ENCODE assay signal across 8 cellular contexts in the genomic region with DNA sequence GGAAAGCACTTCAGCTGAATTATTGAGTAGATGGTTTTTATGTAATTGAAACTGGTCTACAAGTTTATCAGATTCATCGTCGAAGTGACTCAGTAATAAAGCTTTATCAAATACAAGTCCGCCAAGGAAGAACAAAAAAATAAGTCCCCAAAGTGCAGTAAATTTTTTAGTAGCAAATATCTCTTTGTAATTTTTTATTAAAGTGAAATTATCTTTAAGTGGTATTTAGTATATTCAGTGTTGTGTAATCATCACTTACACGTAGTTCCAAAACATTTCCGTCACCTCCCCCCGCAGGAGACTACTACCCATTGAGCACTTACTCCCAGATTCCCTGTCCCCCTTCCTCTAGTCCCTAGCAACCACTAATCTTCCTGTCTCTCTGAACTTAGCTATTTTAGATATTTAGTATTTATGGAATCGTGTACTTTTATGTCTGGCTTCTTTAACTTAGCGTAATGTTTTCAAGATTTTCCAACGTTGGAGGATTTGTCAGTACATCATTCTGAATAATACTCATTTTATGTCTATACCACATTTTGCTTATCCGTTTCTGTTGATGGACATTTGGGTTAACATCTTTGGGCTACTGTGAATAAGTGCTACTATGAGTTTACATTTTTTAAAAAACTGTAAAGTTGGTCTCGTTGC. TPM values are rescaled to one million over a fixed set of nuclear protein-coding genes. Genes with fewer than 3 reads are reported as not detected.
A peak's percentile ranks its signal among the peaks of the same experiment; 100 is the strongest.
DNase-seq lines count a peak whose midpoint lies in the region; ATAC-seq and TF ChIP-seq lines count a peak whose summit lies in the region.

No MANE protein-coding gene starts in this region.

- peak overlapping the region; percentile 79 for H3K4me2 ChIP-seq in GM23338

- peak overlapping the region; percentile 95 for H3K4me3 Mint-ChIP-seq in GM23338
- peak overlapping the region; percentile 84 for H3K4me3 Mint-ChIP-seq in dendritic cell treated with granulocyte-macrophage colony-stimulating factor and Interleukin-4, amounts not matched to agents 40 ng/mL and 50 ng/mL, for 4 days

- no peaks in the 10 kb centered on the region for H3K27me3 ChIP-seq in AG04450 (ENCODE audit: control insufficient read depth, insufficient read depth, low read length)
- H3K27me3 ChIP-seq in GM23338 (ENCODE audit: insufficient read depth) = no peaks in the 10 kb centered on the region
- no peaks in the 10 kb centered on the region for H3K27me3 ChIP-seq in tibial nerve

- intact Hi-C loops in dendritic cell treated with granulocyte-macrophage colony-stimulating factor and Interleukin-4, amounts not matched to agents 40 ng/mL and 50 ng/mL, for 4 days (cut with micrococcal nuclease) = no loop called here

- peaks cover 16% of the 10 kb centered on the region; the same call in 2 of the 3 replicates for H3K9me3 Mint-ChIP-seq in GM23338
- H3K9me3 Mint-ChIP-seq in dendritic cell treated with granulocyte-macrophage colony-stimulating factor and Interleukin-4, amounts not matched to agents 40 ng/mL and 50 ng/mL, for 4 days = no peaks in the 10 kb centered on the region

- H3K4me1 Mint-ChIP-seq in GM23338 = peaks cover 39% of the 10 kb centered on the region
- peaks cover 45% of the 10 kb centered on the region for H3K4me1 Mint-ChIP-seq in dendritic cell treated with granulocyte-macrophage colony-stimulating factor and Interleukin-4, amounts not matched to agents 40 ng/mL and 50 ng/mL, for 4 days (ENCODE audit: low read depth)

- H3K36me3 Mint-ChIP-seq in GM23338 (ENCODE audit: low read depth) = peaks cover 62% of the 10 kb centered on the region
- H3K36me3 Mint-ChIP-seq in dendritic cell treated with granulocyte-macrophage colony-stimulating factor and Interleukin-4, amounts not matched to agents 40 ng/mL and 50 ng/mL, for 4 days (ENCODE audit: low read depth) = peaks cover 64% of the 10 kb centered on the region

- peak overlapping the region; percentile 98 for H3K27ac ChIP-seq in AG04450 (ENCODE audit: low read depth, low read length)
- peak overlapping the region; percentile 94 for H3K27ac ChIP-seq in GM23338 (ENCODE audit: low read depth)
- H3K27ac ChIP-seq in tibial nerve = peak overlapping the region; percentile 98 to 99 (median 99)

- no peak for TF ChIP-seq CTCF in AG04450 (IDR thresholded peaks at IDR 0.05; ENCODE audit: low read depth, low read length)
- TF ChIP-seq CTCF in GM23338 (conservative IDR thresholded peaks at IDR 0.05; ENCODE audit: low read depth in 2 of 2) = no peak
- TF ChIP-seq CTCF in tibial nerve (IDR thresholded peaks at IDR 0.05) = no peak

- CTCF ChIA-PET in AG04450 (lab: Charles Lee) = no interaction called here

- ATAC-seq in GM23338 = no peak
- ATAC-seq in HG02852 (IDR thresholded peaks at IDR 0.05; ENCODE audit: unreplicated experiment) = no peak
- no peak for ATAC-seq in GM19035 (IDR thresholded peaks at IDR 0.05; ENCODE audit: unreplicated experiment)

- H3K4me3 ChIP-seq in AG04450 (ENCODE audit: low read depth, low read length) (peak overlapping the region; percentile 74), GM23338 (peak overlapping the region; percentile 78), tibial nerve (peak overlapping the region; percentile 58 to 90 (median 70))

- peak overlapping the region; percentile 100 for H3K27ac Mint-ChIP-seq in GM23338
- H3K27ac Mint-ChIP-seq in dendritic cell treated with granulocyte-macrophage colony-stimulating factor and Interleukin-4, amounts not matched to agents 40 ng/mL and 50 ng/mL, for 4 days = peak overlapping the region; percentile 96

- peak in 1 of 2 donors; percentile 29 for TF ChIP-seq POLR2A in tibial nerve (IDR thresholded peaks at IDR 0.05)

- no peak overlapping the region for H2AFZ ChIP-seq in GM23338

- POLR2A ChIA-PET in AG04450 (lab: Yijun Ruan, JAX) = interaction anchor here (0.6 to 3.3 kb wide), 10 partner anchors 9 to 172 kb away, joined by 3 to 22 read pairs (median 6); no protein-coding TSS in a partner anchor

- peaks cover 42% of the 10 kb centered on the region for H3F3A ChIP-seq in GM23338 (replicated peaks; ENCODE audit: low read depth)

- peaks cover 35% of the 10 kb centered on the region for H3K27me3 Mint-ChIP-seq in GM23338 (ENCODE audit: insufficient read depth, low read depth, poor library complexity)
- no peaks in the 10 kb centered on the region for H3K27me3 Mint-ChIP-seq in dendritic cell treated with granulocyte-macrophage colony-stimulating factor and Interleukin-4, amounts not matched to agents 40 ng/mL and 50 ng/mL, for 4 days

- H3K4me1 ChIP-seq in GM23338 (ENCODE audit: insufficient read depth) = peaks cover 23% of the 10 kb centered on the region
- peaks cover 0 to 46% (median 36%) of the 10 kb centered on the region in 4 donors for H3K4me1 ChIP-seq in tibial nerve

- DNase-seq in AG04450 (ENCODE audit: low read depth, low spot score) (no peak), GM23338 (ENCODE audit: low spot score) (peak; percentile 51), RKO (ENCODE audit: low spot score) (peak; percentile 77), medulla oblongata (ENCODE audit: extremely low spot score) (peak; percentile 79), tibial nerve (ENCODE audit: low spot score in 2 of 2) (peak in 1 of 2 donors; percentile 71)

- no peaks in the 10 kb centered on the region for H3K9me3 ChIP-seq in AG04450 (ENCODE audit: control insufficient read depth, insufficient read depth, low read length)
- H3K9me3 ChIP-seq in tibial nerve = no peaks in the 10 kb centered on the region

- H3K36me3 ChIP-seq in GM23338 (ENCODE audit: insufficient read depth) = peaks cover 49% of the 10 kb centered on the region
- H3K36me3 ChIP-seq in tibial nerve = peaks cover 2 to 36% (median 12%) of the 10 kb centered on the region in 3 donors

- WGBS in tibial nerve, 2 donors = 0% methylated on average over 11 of the region's 11 CpGs

- peaks cover 68% of the 10 kb centered on the region for H3K79me2 ChIP-seq in GM23338 (replicated peaks; ENCODE audit: insufficient read depth)

- peaks cover 55% of the 10 kb centered on the region for H4K20me1 ChIP-seq in GM23338 (replicated peaks; ENCODE audit: insufficient read depth)

- no peaks in the 10 kb centered on the region for H3K9me2 ChIP-seq in GM23338 (ENCODE audit: insufficient read depth)

- TF ChIP-seq EP300 in tibial nerve (IDR thresholded peaks at IDR 0.05) = peak in 1 of 2 donors; percentile 60

TF ChIP-seq in GM23338, 12 proteins besides CTCF, POLR2A, EP300 and RAD21:
- TF ChIP-seq NANOG (IDR thresholded peaks at IDR 0.05; ENCODE audit: borderline replicate concordance) = no peak
- TF ChIP-seq ZNF114 (CRISPR knock-in tag; IDR thresholded peaks at IDR 0.05) = no peak
- TF ChIP-seq, protein P1, sequence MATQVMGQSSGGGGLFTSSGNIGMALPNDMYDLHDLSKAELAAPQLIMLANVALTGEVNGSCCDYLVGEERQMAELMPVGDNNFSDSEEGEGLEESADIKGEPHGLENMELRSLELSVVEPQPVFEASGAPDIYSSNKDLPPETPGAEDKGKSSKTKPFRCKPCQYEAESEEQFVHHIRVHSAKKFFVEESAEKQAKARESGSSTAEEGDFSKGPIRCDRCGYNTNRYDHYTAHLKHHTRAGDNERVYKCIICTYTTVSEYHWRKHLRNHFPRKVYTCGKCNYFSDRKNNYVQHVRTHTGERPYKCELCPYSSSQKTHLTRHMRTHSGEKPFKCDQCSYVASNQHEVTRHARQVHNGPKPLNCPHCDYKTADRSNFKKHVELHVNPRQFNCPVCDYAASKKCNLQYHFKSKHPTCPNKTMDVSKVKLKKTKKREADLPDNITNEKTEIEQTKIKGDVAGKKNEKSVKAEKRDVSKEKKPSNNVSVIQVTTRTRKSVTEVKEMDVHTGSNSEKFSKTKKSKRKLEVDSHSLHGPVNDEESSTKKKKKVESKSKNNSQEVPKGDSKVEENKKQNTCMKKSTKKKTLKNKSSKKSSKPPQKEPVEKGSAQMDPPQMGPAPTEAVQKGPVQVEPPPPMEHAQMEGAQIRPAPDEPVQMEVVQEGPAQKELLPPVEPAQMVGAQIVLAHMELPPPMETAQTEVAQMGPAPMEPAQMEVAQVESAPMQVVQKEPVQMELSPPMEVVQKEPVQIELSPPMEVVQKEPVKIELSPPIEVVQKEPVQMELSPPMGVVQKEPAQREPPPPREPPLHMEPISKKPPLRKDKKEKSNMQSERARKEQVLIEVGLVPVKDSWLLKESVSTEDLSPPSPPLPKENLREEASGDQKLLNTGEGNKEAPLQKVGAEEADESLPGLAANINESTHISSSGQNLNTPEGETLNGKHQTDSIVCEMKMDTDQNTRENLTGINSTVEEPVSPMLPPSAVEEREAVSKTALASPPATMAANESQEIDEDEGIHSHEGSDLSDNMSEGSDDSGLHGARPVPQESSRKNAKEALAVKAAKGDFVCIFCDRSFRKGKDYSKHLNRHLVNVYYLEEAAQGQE (IDR thresholded peaks at IDR 0.05; ENCODE audit: unreplicated experiment) = no peak
- TF ChIP-seq, protein P2, sequence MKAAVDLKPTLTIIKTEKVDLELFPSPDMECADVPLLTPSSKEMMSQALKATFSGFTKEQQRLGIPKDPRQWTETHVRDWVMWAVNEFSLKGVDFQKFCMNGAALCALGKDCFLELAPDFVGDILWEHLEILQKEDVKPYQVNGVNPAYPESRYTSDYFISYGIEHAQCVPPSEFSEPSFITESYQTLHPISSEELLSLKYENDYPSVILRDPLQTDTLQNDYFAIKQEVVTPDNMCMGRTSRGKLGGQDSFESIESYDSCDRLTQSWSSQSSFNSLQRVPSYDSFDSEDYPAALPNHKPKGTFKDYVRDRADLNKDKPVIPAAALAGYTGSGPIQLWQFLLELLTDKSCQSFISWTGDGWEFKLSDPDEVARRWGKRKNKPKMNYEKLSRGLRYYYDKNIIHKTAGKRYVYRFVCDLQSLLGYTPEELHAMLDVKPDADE (IDR thresholded peaks at IDR 0.05) = no peak
- no peak for TF ChIP-seq ZNF331 (CRISPR knock-in tag; IDR thresholded peaks at IDR 0.05; ENCODE audit: low read depth)
TF ChIP-seq in GM23338: peak in this region for 0.

RNA-seq across cellular contexts. Expression of a gene that starts 1.1 kb away (rescaled TPM):
- polyA plus RNA-seq in AG04450 (2011; rRNA removed) = 317 and 423 TPM in 2 replicates
- 181 and 213 TPM in 2 replicates for polyA minus RNA-seq in AG04450 (2011; rRNA and poly(A)+ RNA removed)
- total RNA-seq in GM23338 (2014; rRNA removed; shearing (Covaris generic)) = 254 and 436 TPM in 2 replicates
- 585 and 655 TPM in 2 replicates for polyA plus RNA-seq in GM23338 (2016; fragmentation: Nextera tagmentation; extraction: Ambion mirVana)
- 100 to 1,000 TPM; 185 to 260 (median 221) TPM for total RNA-seq in tibial nerve

RNA-seq across cellular contexts. Expression of a gene that starts 48.0 kb away (rescaled TPM):
- 27.1 and 34.9 TPM in 2 replicates for polyA plus RNA-seq in AG04450 (2011; rRNA removed)
- 14.7 and 17.3 TPM in 2 replicates for polyA minus RNA-seq in AG04450 (2011; rRNA and poly(A)+ RNA removed)
- 15.2 and 17.4 TPM in 2 replicates for total RNA-seq in GM23338 (2014; rRNA removed; shearing (Covaris generic))
- polyA plus RNA-seq in GM23338 (2016; fragmentation: Nextera tagmentation; extraction: Ambion mirVana) = 9.0 and 10.8 TPM in 2 replicates
- 10 to 100 TPM; 38.1 to 61.7 (median 49.1) TPM for total RNA-seq in tibial nerve
